Comparison of ENCODE assay signal across 20 cellular contexts in genomic region chr12:4769073-4769472, GRCh38. TPM values are rescaled to one million over a fixed set of nuclear protein-coding genes. Genes with fewer than 3 reads are reported as not detected.
"Had no signal": no experiment of that assay in that cellular context is flagged by ENCODE, and none has a peak within 500 bp of the region (broad histone marks: within the 10 kb centered on the region; RNA-seq: fewer than 3 reads in every experiment).

No MANE protein-coding gene starts in this region.

- DNase-seq: effector memory CD4-positive, alpha-beta T cell; esophagus squamous epithelium; foreskin melanocyte; lower lobe of right lung; naive thymus-derived CD8-positive, alpha-beta T cell; nephron progenitor cell; nucleus accumbens; sigmoid colon; stimulated activated CD4-positive, alpha-beta T cell treated with anti-CD3 and anti-CD28 coated beads, Interleukin-2, amount 100 ng/mL, for 24 hours; stimulated activated CD4-positive, alpha-beta T cell treated with anti-CD3 and anti-CD28 coated beads, Interleukin-4, amount 100 ng/mL, for 24 hours; stimulated activated naive CD4-positive, alpha-beta T cell treated with Interleukin-2 at 50 U/mL for 16 hours; substantia nigra; testis; tibial artery had no signal

- ATAC-seq: left lobe of liver; lower lobe of right lung; naive thymus-derived CD8-positive, alpha-beta T cell; stimulated activated effector memory CD8-positive, alpha-beta T cell treated with anti-CD3 and anti-CD28 coated beads, Interleukin-12 subunit alpha, Interleukin-12 subunit beta, amount 100 ng/mL, for 72 hours had no signal

- FAIRE-seq: colon, endothelial cell of umbilical vein, keratinocyte had no signal

RNA-seq across cellular contexts. Expression of gene GALNT8, which starts 48.9 kb away (rescaled TPM):
- total RNA-seq: left lobe of liver, myocyte had no signal
